9 cellular contexts compared by ENCODE assay signal in genomic region chr9:73869261-73869660, GRCh38.
DNase-seq lines count a peak whose midpoint lies in the region; ATAC-seq and TF ChIP-seq lines count a peak whose summit lies in the region.
"Had no signal": no experiment of that assay in that cellular context is flagged by ENCODE, and none has a peak within 500 bp of the region (broad histone marks: within the 10 kb centered on the region; RNA-seq: fewer than 3 reads in every experiment).

No MANE protein-coding gene starts in this region.

- peaks cover 6% of the 10 kb centered on the region for H3K27me3 Mint-ChIP-seq in chondrocyte (ENCODE audit: low read depth)

- H3K27ac ChIP-seq in SJSA1, result no peak overlapping the region
- no peak overlapping the region for H3K27ac ChIP-seq in upper lobe of right lung
- H3K27ac ChIP-seq: SJCRH30 had no signal

- H3K4me1 Mint-ChIP-seq in chondrocyte (ENCODE audit: low read depth), result no peaks in the 10 kb centered on the region

- no peak overlapping the region for H3K4me3 ChIP-seq in Jurkat, Clone E6-1 (ENCODE audit: low read length)
- H3K4me3 ChIP-seq in SJSA1, result no peak overlapping the region
- H3K4me3 ChIP-seq in upper lobe of right lung, result no peak overlapping the region
- H3K4me3 ChIP-seq: SJCRH30 had no signal

- H3K27ac Mint-ChIP-seq in chondrocyte (ENCODE audit: unreplicated experiment), result no peak overlapping the region

- ATAC-seq in GM21717 (IDR thresholded peaks at IDR 0.05; ENCODE audit: unreplicated experiment) (peak; percentile 100), upper lobe of right lung (peak; percentile 69)

- intact Hi-C loops in upper lobe of right lung (cut with DNase I), result no loop called here

- H3K9me3 Mint-ChIP-seq in chondrocyte (ENCODE audit: low read depth), result no peaks in the 10 kb centered on the region

- H3K4me3 Mint-ChIP-seq in chondrocyte (ENCODE audit: unreplicated experiment), result no peak overlapping the region

- in situ Hi-C loops in GM13977 (cut with MboI; ENCODE audit: low pct_unique_long_range_greater_than_20kb, low sequenced_read_pairs, unreplicated experiment), result no loop called here

- DNase-seq in GM13977 (ENCODE audit: low spot score) (peak; percentile 34), SJSA1 (ENCODE audit: low read depth in 1 of 2, low spot score in 2 of 2) (peak; percentile 71 to 75), fibroblast of gingiva (ENCODE audit: low read depth) (peak; percentile 10), upper lobe of right lung (no peak), NCI-H146 treated with DMSO at 0.1 percent for 48 hours (lab: John Stamatoyannopoulos, UW; ENCODE audit: unreplicated experiment) (no peak), chondrocyte (ENCODE audit: low spot score) (no peak)
- peak; percentile 62 for DNase-seq in Jurkat, Clone E6-1 (ENCODE audit: low read depth, low spot score)

- TF ChIP-seq CTCF in GM13977 (IDR thresholded peaks at IDR 0.05; ENCODE audit: extremely low read depth, insufficient read depth, missing control alignments), result no peak
- TF ChIP-seq CTCF in upper lobe of right lung (IDR thresholded peaks at IDR 0.05), result no peak
- TF ChIP-seq CTCF in chondrocyte (IDR thresholded peaks at IDR 0.05), result no peak

- peaks cover 2% of the 10 kb centered on the region; the same call in 1 of the 2 replicates for H3K27me3 ChIP-seq in SJSA1 (replicated peaks)
- H3K27me3 ChIP-seq in upper lobe of right lung, result no peaks in the 10 kb centered on the region

- H3K9me3 ChIP-seq in SJSA1 (replicated peaks) (no peaks in the 10 kb centered on the region), upper lobe of right lung (no peaks in the 10 kb centered on the region)
- H3K9me3 ChIP-seq: SJCRH30 had no signal

- H3K36me3 Mint-ChIP-seq in chondrocyte (ENCODE audit: low read depth), result no peaks in the 10 kb centered on the region

- H3K36me3 ChIP-seq in SJSA1, result no peaks in the 10 kb centered on the region
- no peaks in the 10 kb centered on the region for H3K36me3 ChIP-seq in upper lobe of right lung
- H3K36me3 ChIP-seq: SJCRH30 had no signal

- H3K4me1 ChIP-seq in SJSA1 (replicated peaks), result peaks cover 14% of the 10 kb centered on the region
- no peaks in the 10 kb centered on the region for H3K4me1 ChIP-seq in upper lobe of right lung
- H3K4me1 ChIP-seq: SJCRH30 had no signal

Comparison
In these comparisons a context has a peak if more than half of its experiments do, and no peak if none do; other contexts are left out.
1. DNase-seq: peak in GM13977 (single experiment), Jurkat, Clone E6-1 (single experiment), SJSA1 (2 of 2) and fibroblast of gingiva (single experiment); none in upper lobe of right lung (single experiment), NCI-H146 treated with DMSO at 0.1 percent for 48 hours (single experiment) and chondrocyte (single experiment).